In genomic region chr17:4690745-4691144, GRCh38 we compare ENCODE assay signal across 24 cellular contexts. TPM values are rescaled to one million over a fixed set of nuclear protein-coding genes. Genes with fewer than 3 reads are reported as not detected.
"Had no signal": no experiment of that assay in that cellular context is flagged by ENCODE, and none has a peak within 500 bp of the region (broad histone marks: within the 10 kb centered on the region; RNA-seq: fewer than 3 reads in every experiment).

No MANE protein-coding gene starts in this region.

- H3K27ac ChIP-seq: adrenal gland, ascending aorta, brain microvascular endothelial cell, dorsolateral prefrontal cortex, neutrophil, parathyroid adenoma, right lobe of liver, thyroid gland had no signal

- H3K4me1 ChIP-seq: adrenal gland, ascending aorta, right lobe of liver, thyroid gland had no signal

- H3K27me3 Mint-ChIP-seq: activated naive CD4-positive, alpha-beta T cell treated with anti-CD3 and anti-CD28 coated beads, Interleukin-2, amount 10 ng/mL, durations not matched to agents 7 days and 5 days; natural killer cell treated with Interleukin-12 subunit alpha and Interleukin-12 subunit beta and Interleukin-15 and Interleukin-18, amount 100 ng/mL, for 72 hours had no signal

- H3K36me3 ChIP-seq: neutrophil had no signal

- H3K4me2 ChIP-seq: SK-N-SH had no signal

- DNase-seq: activated effector memory CD4-positive, alpha-beta T cell treated with Interleukin-2 at 50 U/mL for 16 hours; activated naive CD4-positive, alpha-beta T cell treated with anti-CD3 and anti-CD28 coated beads, Interleukin-2, amount 10 ng/mL, durations not matched to agents 7 days and 5 days; activated T-cell treated with anti-CD3 and anti-CD28 coated beads, Interleukin-2, amount 50 U/mL, for 48 hours; adrenal gland; brain microvascular endothelial cell; central memory CD4-positive, alpha-beta T cell; dorsolateral prefrontal cortex; hippocampal formation; midbrain; right lobe of liver; SK-N-SH; small intestine; stimulated activated CD4-positive, alpha-beta T cell treated with anti-CD3 and anti-CD28 coated beads, Interleukin-2, amount 100 ng/mL, for 24 hours; stimulated activated CD8-positive, alpha-beta memory T cell treated with anti-CD3 and anti-CD28 coated beads, Interleukin-4, amount 100 ng/mL, for 48 hours; stimulated activated naive CD4-positive, alpha-beta T cell treated with Interleukin-2 at 50 U/mL for 16 hours; substantia nigra; thyroid gland had no signal

- H3K27ac Mint-ChIP-seq: activated naive CD4-positive, alpha-beta T cell treated with anti-CD3 and anti-CD28 coated beads, Interleukin-2, amount 10 ng/mL, durations not matched to agents 7 days and 5 days; natural killer cell treated with Interleukin-12 subunit alpha and Interleukin-12 subunit beta and Interleukin-15 and Interleukin-18, amount 100 ng/mL, for 72 hours had no signal

- H3K4me3 Mint-ChIP-seq: activated naive CD4-positive, alpha-beta T cell treated with anti-CD3 and anti-CD28 coated beads, Interleukin-2, amount 10 ng/mL, durations not matched to agents 7 days and 5 days; natural killer cell treated with Interleukin-12 subunit alpha and Interleukin-12 subunit beta and Interleukin-15 and Interleukin-18, amount 100 ng/mL, for 72 hours had no signal

- H3K4me3 ChIP-seq: adrenal gland, ascending aorta, dorsolateral prefrontal cortex, esophagus muscularis mucosa, right lobe of liver, thyroid gland had no signal

- H3K27me3 ChIP-seq: adrenal gland, ascending aorta, brain microvascular endothelial cell, dorsolateral prefrontal cortex, esophagus muscularis mucosa, neutrophil, right lobe of liver, thyroid gland had no signal

- H3K9me3 Mint-ChIP-seq: activated naive CD4-positive, alpha-beta T cell treated with anti-CD3 and anti-CD28 coated beads, Interleukin-2, amount 10 ng/mL, durations not matched to agents 7 days and 5 days; natural killer cell treated with Interleukin-12 subunit alpha and Interleukin-12 subunit beta and Interleukin-15 and Interleukin-18, amount 100 ng/mL, for 72 hours had no signal

- FAIRE-seq: colon, frontal cortex, small intestine had no signal

- H3K9me3 ChIP-seq: adrenal gland, ascending aorta, esophagus muscularis mucosa, neutrophil, right lobe of liver, SK-N-SH, thyroid gland had no signal

- ATAC-seq: natural killer cell treated with Interleukin-12 subunit alpha and Interleukin-12 subunit beta and Interleukin-15 and Interleukin-18, amount 100 ng/mL, for 72 hours; right lobe of liver had no signal

RNA-seq across cellular contexts. Expression of gene ZMYND15, which starts 48.9 kb away (rescaled TPM):
- total RNA-seq: ascending aorta, frontal cortex had no signal
